8 cellular contexts compared by ENCODE assay signal in genomic region chr2:120012363-120012762, GRCh38. TPM values are rescaled to one million over a fixed set of nuclear protein-coding genes. Genes with fewer than 3 reads are reported as not detected.
DNase-seq lines count a peak whose midpoint lies in the region; ATAC-seq and TF ChIP-seq lines count a peak whose summit lies in the region.

No MANE protein-coding gene starts in this region.

- ATAC-seq in activated CD8-positive, alpha-beta memory T cell treated with anti-CD3 and anti-CD28 coated beads, Interleukin-2, amount 10 ng/mL, durations not matched to agents 7 days and 5 days, result no peak
- ATAC-seq in left lung (no peak), HG03139 (IDR thresholded peaks at IDR 0.05; ENCODE audit: unreplicated experiment) (no peak)

- DNase-seq in activated CD8-positive, alpha-beta memory T cell treated with anti-CD3 and anti-CD28 coated beads, Interleukin-2, amount 10 ng/mL, durations not matched to agents 7 days and 5 days, result no peak
- no peak for DNase-seq in activated CD8-positive, alpha-beta memory T cell treated with anti-CD3 and anti-CD28 coated beads, Interleukin-2, amount 50 U/mL, for 4 hours
- no peak for DNase-seq in activated T-helper 1 cell treated with anti-CD3 and anti-CD28 coated beads, Interleukin-12 subunit alpha, Interleukin-12 subunit beta, Interleukin-2, Interleukin-4 antibody, amounts not matched to agents 30 ng/mL and 10 ng/mL and 1 ng/mL, durations not matched to agents 14 hours and 24 hours and 36 hours (ENCODE audit: low spot score)
- DNase-seq in left lung, result no peak
- no peak for DNase-seq in tibial artery
- DNase-seq in effector CD4-positive, alpha-beta T cell, result no peak
- DNase-seq in GM13976 (ENCODE audit: low spot score), result no peak

- CTCF ChIA-PET in activated CD8-positive, alpha-beta memory T cell treated with anti-CD3 and anti-CD28 coated beads, Interleukin-2, amount 10 ng/mL, durations not matched to agents 7 days and 5 days (lab: Charles Lee), result interaction anchor here (0.9 to 2.3 kb wide), 4 partner anchors 13 to 309 kb away, joined by 3 to 19 read pairs (median 3); no protein-coding TSS in a partner anchor

- in situ Hi-C loops in GM13976 (cut with MboI; ENCODE audit: low sequenced_read_pairs, unreplicated experiment), result no loop called here

- H3K36me3 ChIP-seq in left lung (no peaks in the 10 kb centered on the region), tibial artery (no peaks in the 10 kb centered on the region)

- H3K4me1 Mint-ChIP-seq in activated CD8-positive, alpha-beta memory T cell treated with anti-CD3 and anti-CD28 coated beads, Interleukin-2, amount 10 ng/mL, durations not matched to agents 7 days and 5 days, result peaks cover 13% of the 10 kb centered on the region
- H3K4me1 Mint-ChIP-seq in activated T-helper 1 cell treated with anti-CD3 and anti-CD28 coated beads, Interleukin-12 subunit alpha, Interleukin-12 subunit beta, Interleukin-2, Interleukin-4 antibody, amounts not matched to agents 30 ng/mL and 10 ng/mL and 1 ng/mL, durations not matched to agents 14 hours and 24 hours and 36 hours (ENCODE audit: low read depth), result peaks cover 12% of the 10 kb centered on the region

- peaks cover 8% of the 10 kb centered on the region for H3K27me3 Mint-ChIP-seq in activated CD8-positive, alpha-beta memory T cell treated with anti-CD3 and anti-CD28 coated beads, Interleukin-2, amount 10 ng/mL, durations not matched to agents 7 days and 5 days
- peaks cover 13% of the 10 kb centered on the region for H3K27me3 Mint-ChIP-seq in activated T-helper 1 cell treated with anti-CD3 and anti-CD28 coated beads, Interleukin-12 subunit alpha, Interleukin-12 subunit beta, Interleukin-2, Interleukin-4 antibody, amounts not matched to agents 30 ng/mL and 10 ng/mL and 1 ng/mL, durations not matched to agents 14 hours and 24 hours and 36 hours (ENCODE audit: insufficient read depth)

- H3K9me3 ChIP-seq in left lung, result no peaks in the 10 kb centered on the region
- H3K9me3 ChIP-seq in tibial artery, result no peaks in the 10 kb centered on the region

- intact Hi-C loops in activated T-helper 1 cell treated with anti-CD3 and anti-CD28 coated beads, Interleukin-12 subunit alpha, Interleukin-12 subunit beta, Interleukin-2, Interleukin-4 antibody, amounts not matched to agents 30 ng/mL and 10 ng/mL and 1 ng/mL, durations not matched to agents 14 hours and 24 hours and 36 hours (cut with micrococcal nuclease), result loop anchor here (2.0 to 10.0 kb wide), 7 partner anchors 85 to 645 kb away; partner anchors contain the start of genes C2orf76, DBI and INHBB
- intact Hi-C loops in left lung (cut with DNase I), result no loop called here
- intact Hi-C loops in tibial artery (cut with DNase I; ENCODE audit: low total_unique reads), result loop anchor here (10.0 kb wide), 1 partner anchor 258 kb away; the partner anchor contains the start of gene PTPN4

- H3K9me3 Mint-ChIP-seq in activated CD8-positive, alpha-beta memory T cell treated with anti-CD3 and anti-CD28 coated beads, Interleukin-2, amount 10 ng/mL, durations not matched to agents 7 days and 5 days (ENCODE audit: low read depth), result no peaks in the 10 kb centered on the region
- no peaks in the 10 kb centered on the region for H3K9me3 Mint-ChIP-seq in activated T-helper 1 cell treated with anti-CD3 and anti-CD28 coated beads, Interleukin-12 subunit alpha, Interleukin-12 subunit beta, Interleukin-2, Interleukin-4 antibody, amounts not matched to agents 30 ng/mL and 10 ng/mL and 1 ng/mL, durations not matched to agents 14 hours and 24 hours and 36 hours

- no peak overlapping the region for H3K27ac Mint-ChIP-seq in activated CD8-positive, alpha-beta memory T cell treated with anti-CD3 and anti-CD28 coated beads, Interleukin-2, amount 10 ng/mL, durations not matched to agents 7 days and 5 days
- H3K27ac Mint-ChIP-seq in activated T-helper 1 cell treated with anti-CD3 and anti-CD28 coated beads, Interleukin-12 subunit alpha, Interleukin-12 subunit beta, Interleukin-2, Interleukin-4 antibody, amounts not matched to agents 30 ng/mL and 10 ng/mL and 1 ng/mL, durations not matched to agents 14 hours and 24 hours and 36 hours, result no peak overlapping the region

- peak overlapping the region; percentile 53 for H3K4me3 Mint-ChIP-seq in activated CD8-positive, alpha-beta memory T cell treated with anti-CD3 and anti-CD28 coated beads, Interleukin-2, amount 10 ng/mL, durations not matched to agents 7 days and 5 days
- H3K4me3 Mint-ChIP-seq in activated T-helper 1 cell treated with anti-CD3 and anti-CD28 coated beads, Interleukin-12 subunit alpha, Interleukin-12 subunit beta, Interleukin-2, Interleukin-4 antibody, amounts not matched to agents 30 ng/mL and 10 ng/mL and 1 ng/mL, durations not matched to agents 14 hours and 24 hours and 36 hours, result peak overlapping the region; percentile 27

- no peaks in the 10 kb centered on the region for H3K36me3 Mint-ChIP-seq in activated CD8-positive, alpha-beta memory T cell treated with anti-CD3 and anti-CD28 coated beads, Interleukin-2, amount 10 ng/mL, durations not matched to agents 7 days and 5 days
- peaks cover 1% of the 10 kb centered on the region for H3K36me3 Mint-ChIP-seq in activated T-helper 1 cell treated with anti-CD3 and anti-CD28 coated beads, Interleukin-12 subunit alpha, Interleukin-12 subunit beta, Interleukin-2, Interleukin-4 antibody, amounts not matched to agents 30 ng/mL and 10 ng/mL and 1 ng/mL, durations not matched to agents 14 hours and 24 hours and 36 hours (ENCODE audit: low read depth)

- H3K4me3 ChIP-seq in left lung (peak overlapping the region; percentile 87 to 93), tibial artery (peak overlapping the region; percentile 89 to 91)

- H3K27me3 ChIP-seq in left lung, result peaks cover 0 to 16% of the 10 kb centered on the region in 2 donors
- H3K27me3 ChIP-seq in tibial artery, result no peaks in the 10 kb centered on the region

- H3K4me1 ChIP-seq in left lung (peaks cover 0 to 5% of the 10 kb centered on the region in 2 donors), tibial artery (peaks cover 0 to 19% (median 8%) of the 10 kb centered on the region in 4 donors)

- TF ChIP-seq CTCF in left lung (IDR thresholded peaks at IDR 0.05) (no peak), tibial artery (IDR thresholded peaks at IDR 0.05) (no peak), GM13976 (IDR thresholded peaks at IDR 0.05; ENCODE audit: borderline replicate concordance, control extremely low read depth, extremely low read depth, insufficient read depth, missing control alignments) (no peak)

- H3K27ac ChIP-seq in left lung (peak overlapping the region; percentile 85 to 88), tibial artery (peak overlapping the region; percentile 90 to 92)

RNA-seq across cellular contexts. Expression of gene EPB41L5, which starts 0.5 kb away (rescaled TPM):
- total RNA-seq in activated CD8-positive, alpha-beta memory T cell treated with anti-CD3 and anti-CD28 coated beads, Interleukin-2, amount 10 ng/mL, durations not matched to agents 7 days and 5 days, result 1 to 10 TPM; 1.9 to 2.2 TPM
- 1.2 TPM in 2 replicates for total RNA-seq in activated T-helper 1 cell treated with anti-CD3 and anti-CD28 coated beads, Interleukin-12 subunit alpha, Interleukin-12 subunit beta, Interleukin-2, Interleukin-4 antibody, amounts not matched to agents 30 ng/mL and 10 ng/mL and 1 ng/mL, durations not matched to agents 14 hours and 24 hours and 36 hours
- 10 to 100 TPM; 36.2 to 53.8 TPM for total RNA-seq in left lung

Comparison
In these comparisons a context has a peak if more than half of its experiments do, and no peak if none do; other contexts are left out.
1. RNA of gene EPB41L5, which starts 0.5 kb away (total RNA-seq): 36.2 to 53.8 TPM in left lung; 1.9 to 2.2 TPM in activated CD8-positive, alpha-beta memory T cell treated with anti-CD3 and anti-CD28 coated beads, Interleukin-2, amount 10 ng/mL, durations not matched to agents 7 days and 5 days and 1.2 TPM in activated T-helper 1 cell treated with anti-CD3 and anti-CD28 coated beads, Interleukin-12 subunit alpha, Interleukin-12 subunit beta, Interleukin-2, Interleukin-4 antibody, amounts not matched to agents 30 ng/mL and 10 ng/mL and 1 ng/mL, durations not matched to agents 14 hours and 24 hours and 36 hours; every median in the first group is over 10 times any median in the second.
2. intact Hi-C loops: an anchor here in activated T-helper 1 cell treated with anti-CD3 and anti-CD28 coated beads, Interleukin-12 subunit alpha, Interleukin-12 subunit beta, Interleukin-2, Interleukin-4 antibody, amounts not matched to agents 30 ng/mL and 10 ng/mL and 1 ng/mL, durations not matched to agents 14 hours and 24 hours and 36 hours (2.0 to 10.0 kb wide) and tibial artery (10.0 kb wide); none called in left lung.